ENCODE assay signal across 1 cellular context in the genomic region with DNA sequence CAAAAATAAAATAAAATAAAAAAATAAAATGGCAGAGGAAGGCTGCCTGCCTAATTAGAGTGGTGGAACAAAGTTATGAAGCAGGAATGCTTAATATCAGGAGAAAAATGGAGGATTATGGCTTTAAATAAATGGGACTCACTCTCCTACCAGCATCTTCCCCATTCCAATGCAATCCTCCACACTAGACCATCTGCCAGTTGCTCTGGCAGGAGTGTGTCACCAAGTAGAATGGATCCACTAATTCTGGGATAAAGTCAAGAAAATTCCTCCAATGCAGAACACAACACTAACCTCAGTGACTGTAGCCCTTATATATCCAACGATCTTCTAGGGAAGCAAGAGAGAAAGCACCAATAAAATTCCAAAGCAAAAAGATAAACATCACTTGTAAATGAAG.
TF ChIP-seq lines count a peak whose summit lies in the region.

No MANE protein-coding gene starts in this region.

TF ChIP-seq in HCT116, 20 proteins besides CTCF, POLR2A, EP300 and RAD21:
- TF ChIP-seq, protein P1, sequence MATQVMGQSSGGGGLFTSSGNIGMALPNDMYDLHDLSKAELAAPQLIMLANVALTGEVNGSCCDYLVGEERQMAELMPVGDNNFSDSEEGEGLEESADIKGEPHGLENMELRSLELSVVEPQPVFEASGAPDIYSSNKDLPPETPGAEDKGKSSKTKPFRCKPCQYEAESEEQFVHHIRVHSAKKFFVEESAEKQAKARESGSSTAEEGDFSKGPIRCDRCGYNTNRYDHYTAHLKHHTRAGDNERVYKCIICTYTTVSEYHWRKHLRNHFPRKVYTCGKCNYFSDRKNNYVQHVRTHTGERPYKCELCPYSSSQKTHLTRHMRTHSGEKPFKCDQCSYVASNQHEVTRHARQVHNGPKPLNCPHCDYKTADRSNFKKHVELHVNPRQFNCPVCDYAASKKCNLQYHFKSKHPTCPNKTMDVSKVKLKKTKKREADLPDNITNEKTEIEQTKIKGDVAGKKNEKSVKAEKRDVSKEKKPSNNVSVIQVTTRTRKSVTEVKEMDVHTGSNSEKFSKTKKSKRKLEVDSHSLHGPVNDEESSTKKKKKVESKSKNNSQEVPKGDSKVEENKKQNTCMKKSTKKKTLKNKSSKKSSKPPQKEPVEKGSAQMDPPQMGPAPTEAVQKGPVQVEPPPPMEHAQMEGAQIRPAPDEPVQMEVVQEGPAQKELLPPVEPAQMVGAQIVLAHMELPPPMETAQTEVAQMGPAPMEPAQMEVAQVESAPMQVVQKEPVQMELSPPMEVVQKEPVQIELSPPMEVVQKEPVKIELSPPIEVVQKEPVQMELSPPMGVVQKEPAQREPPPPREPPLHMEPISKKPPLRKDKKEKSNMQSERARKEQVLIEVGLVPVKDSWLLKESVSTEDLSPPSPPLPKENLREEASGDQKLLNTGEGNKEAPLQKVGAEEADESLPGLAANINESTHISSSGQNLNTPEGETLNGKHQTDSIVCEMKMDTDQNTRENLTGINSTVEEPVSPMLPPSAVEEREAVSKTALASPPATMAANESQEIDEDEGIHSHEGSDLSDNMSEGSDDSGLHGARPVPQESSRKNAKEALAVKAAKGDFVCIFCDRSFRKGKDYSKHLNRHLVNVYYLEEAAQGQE (IDR thresholded peaks at IDR 0.05; ENCODE audit: low read depth) = no peak
- TF ChIP-seq, protein P2, sequence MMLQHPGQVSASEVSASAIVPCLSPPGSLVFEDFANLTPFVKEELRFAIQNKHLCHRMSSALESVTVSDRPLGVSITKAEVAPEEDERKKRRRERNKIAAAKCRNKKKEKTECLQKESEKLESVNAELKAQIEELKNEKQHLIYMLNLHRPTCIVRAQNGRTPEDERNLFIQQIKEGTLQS (IDR thresholded peaks at IDR 0.05) = no peak
- TF ChIP-seq EZH2 (IDR thresholded peaks at IDR 0.05) (no peak), ZFX (IDR thresholded peaks at IDR 0.05) (no peak)
